In the genomic region with DNA sequence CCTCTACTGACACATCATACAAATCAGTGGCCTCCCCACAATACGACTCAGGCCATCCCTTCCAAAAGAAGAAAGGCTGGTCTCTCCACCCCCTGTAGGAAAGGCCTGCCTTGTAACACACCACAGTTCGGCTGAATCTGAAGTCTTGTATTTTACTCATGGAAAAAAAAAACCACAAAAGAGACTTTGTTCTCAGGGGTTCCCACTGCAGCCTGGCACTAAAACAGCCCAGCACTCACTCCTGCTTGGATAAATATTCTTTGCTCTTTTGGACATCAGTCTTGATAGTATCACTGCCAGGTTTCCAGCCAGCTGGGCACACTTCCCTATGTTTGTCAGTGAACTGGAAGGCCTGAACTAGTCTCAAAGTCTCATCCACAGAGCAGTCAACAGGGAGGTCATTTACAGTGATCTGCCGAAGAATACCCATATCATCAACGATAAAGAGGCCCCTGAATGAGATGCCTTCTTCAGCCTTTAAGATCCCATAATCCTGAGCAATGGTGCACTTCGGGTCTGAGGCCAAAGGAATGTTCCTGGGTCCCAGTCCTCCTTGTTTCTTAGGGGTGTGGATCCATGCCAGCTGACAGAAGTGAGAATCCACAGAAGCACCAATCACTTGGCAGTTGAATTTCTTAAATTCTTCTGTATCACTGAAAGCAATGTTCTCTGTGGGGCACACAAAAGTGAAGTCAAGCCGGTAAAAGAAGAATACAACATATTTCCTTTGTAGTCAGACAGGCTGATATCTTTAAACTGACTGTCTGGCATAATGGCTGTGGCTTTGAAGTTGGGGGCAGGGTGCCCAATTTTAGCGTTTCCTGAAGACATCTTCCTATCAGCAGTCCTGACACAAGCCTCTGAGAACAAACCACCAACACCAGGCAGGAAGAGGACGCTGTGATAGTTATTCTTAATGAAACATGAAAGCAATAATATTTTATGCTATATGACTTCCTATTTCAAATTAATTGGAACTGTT, we compare ENCODE assay signal across 14 cellular contexts.
DNase-seq lines count a peak whose midpoint lies in the region; ATAC-seq lines count a peak whose summit lies in the region.
"Had no signal": no experiment of that assay in that cellular context is flagged by ENCODE, and none has a peak within 500 bp of the region (broad histone marks: within the 10 kb centered on the region; RNA-seq: fewer than 3 reads in every experiment).

No MANE protein-coding gene starts in this region.

- H3K27ac ChIP-seq in BLaER1, result peak overlapping the region; percentile 74
- peak overlapping the region; percentile 26; the same call in 1 of the 2 replicates for H3K27ac ChIP-seq in SJCRH30
- no peak overlapping the region for H3K27ac ChIP-seq in neuronal stem cell (replicated peaks; ENCODE audit: low read length)
- H3K27ac ChIP-seq: C4-2B, WERI-Rb-1 had no signal

- H2AK5ac ChIP-seq in neuronal stem cell (ENCODE audit: low read depth, low read length), result no peak overlapping the region

- peaks cover 36% of the 10 kb centered on the region for H3K4me1 ChIP-seq in BLaER1
- H3K4me1 ChIP-seq in SJCRH30, result peaks cover 13% of the 10 kb centered on the region
- H3K4me1 ChIP-seq in neuronal stem cell (ENCODE audit: control insufficient read depth in 2 of 2, insufficient read depth in 1 of 2, low read depth in 1 of 2, low read length in 2 of 2), result peaks cover 0 to 4% of the 10 kb centered on the region in 2 donors
- H3K4me1 ChIP-seq in HAP-1, result peaks cover 8% of the 10 kb centered on the region

- peak in 1 of 2 experiments; percentile 36 for DNase-seq in SJCRH30
- peak; percentile 90 for DNase-seq in globus pallidus (ENCODE audit: low spot score)
- no peak for DNase-seq in neuronal stem cell (ENCODE audit: low spot score)
- no peak for DNase-seq in stimulated activated naive CD8-positive, alpha-beta T cell treated with anti-CD3 and anti-CD28 coated beads, Interleukin-15, Interleukin-2, amounts not matched to agents 100 U/mL and 50 U/mL, for 24 hours
- no peak for DNase-seq in NCI-H524 (lab: John Stamatoyannopoulos, UW)
- DNase-seq in H4 (ENCODE audit: low spot score), result no peak
- DNase-seq in HAP-1 (ENCODE audit: low spot score in 2 of 2), result no peak
- DNase-seq: activated effector memory CD4-positive, alpha-beta T cell treated with anti-CD3 and anti-CD28 coated beads, Interleukin-2, amount 50 U/mL, for 16 hours; effector memory CD4-positive, alpha-beta T cell; kidney; NK-92 treated with Interleukin-12 subunit alpha and Interleukin-12 subunit beta, amount 100 ng/mL, for 24 hours; WERI-Rb-1 had no signal

- no peak for ATAC-seq in stimulated activated naive CD8-positive, alpha-beta T cell treated with anti-CD3 and anti-CD28 coated beads, Interleukin-15, Interleukin-2, amounts not matched to agents 100 U/mL and 50 U/mL, for 24 hours

- H3K9ac ChIP-seq in BLaER1 (peak overlapping the region; percentile 54), neuronal stem cell (ENCODE audit: low read depth, low read length, poor library complexity) (no peak overlapping the region)

- H3K14ac ChIP-seq in neuronal stem cell (ENCODE audit: low read length), result no peak overlapping the region

- H3K36me3 ChIP-seq in BLaER1 (no peaks in the 10 kb centered on the region), SJCRH30 (no peaks in the 10 kb centered on the region), neuronal stem cell (replicated peaks in 1 of 2; ENCODE audit: control insufficient read depth in 2 of 2, insufficient read depth in 2 of 2, low read length in 2 of 2) (no peaks in the 10 kb centered on the region), HAP-1 (replicated peaks) (no peaks in the 10 kb centered on the region)
- H3K36me3 ChIP-seq: WERI-Rb-1 had no signal

- in situ Hi-C loops in HAP-1 (cut with MboI; ENCODE audit: low sequenced_read_pairs), result no loop called here

- no peak overlapping the region for H3K4me3 ChIP-seq in BLaER1
- no peak overlapping the region for H3K4me3 ChIP-seq in SJCRH30
- H3K4me3 ChIP-seq in neuronal stem cell (ENCODE audit: low read length in 2 of 2), result no peak overlapping the region
- no peak overlapping the region for H3K4me3 ChIP-seq in HAP-1

- no peak overlapping the region for H2BK120ac ChIP-seq in neuronal stem cell (ENCODE audit: low read depth, low read length)

- H3K23ac ChIP-seq in neuronal stem cell (ENCODE audit: low read depth, low read length, poor library complexity), result no peak overlapping the region

- no peak overlapping the region for H3K18ac ChIP-seq in neuronal stem cell (ENCODE audit: low read length)

- H4K20me1 ChIP-seq in BLaER1, result no peaks in the 10 kb centered on the region

- H3K4ac ChIP-seq in neuronal stem cell (ENCODE audit: low read length), result no peak overlapping the region

- no peak overlapping the region for H2BK15ac ChIP-seq in neuronal stem cell (ENCODE audit: low read length)

- peak overlapping the region; percentile 63 for H2AFZ ChIP-seq in neuronal stem cell (ENCODE audit: low read length)

- no CpG with 5 or more reads among the region's 8 CpGs for WGBS in neuronal stem cell (ENCODE audit: extremely low coverage in 2 of 2, insufficient read length in 2 of 2, insufficient replicate concordance in 1 of 2), 2 donors

- no peak overlapping the region for H2BK5ac ChIP-seq in neuronal stem cell (ENCODE audit: low read length)

- H3K79me1 ChIP-seq in neuronal stem cell (ENCODE audit: low read depth, low read length), result no peaks in the 10 kb centered on the region

- H3K9me3 ChIP-seq in BLaER1 (0 out of 2 replicates have a peak, but pooled peaks cover 3% of the 10 kb centered on the region), SJCRH30 (replicated peaks) (no peaks in the 10 kb centered on the region), neuronal stem cell (replicated peaks in 1 of 2; ENCODE audit: control insufficient read depth in 2 of 2, insufficient read depth in 1 of 2, low read depth in 1 of 2, low read length in 2 of 2) (no peaks in the 10 kb centered on the region), HAP-1 (no peaks in the 10 kb centered on the region)

- H3K27me3 ChIP-seq in BLaER1, result no peaks in the 10 kb centered on the region
- H3K27me3 ChIP-seq in SJCRH30, result no peaks in the 10 kb centered on the region
- no peaks in the 10 kb centered on the region for H3K27me3 ChIP-seq in neuronal stem cell (ENCODE audit: control insufficient read depth in 3 of 3, insufficient read depth in 3 of 3, low read depth in 1 of 3, low read length in 3 of 3)
- H3K27me3 ChIP-seq in HAP-1 (ENCODE audit: low read depth), result no peaks in the 10 kb centered on the region

- no peak overlapping the region for H4K8ac ChIP-seq in neuronal stem cell (ENCODE audit: low read depth, low read length)

- H3K4me2 ChIP-seq in BLaER1, result peak overlapping the region; percentile 71
- H3K4me2 ChIP-seq in neuronal stem cell (ENCODE audit: insufficient read depth, low read length, poor library complexity, severe bottlenecking), result no peak overlapping the region

- no peak overlapping the region for H2BK12ac ChIP-seq in neuronal stem cell (ENCODE audit: low read length)

- no peak overlapping the region for H4K91ac ChIP-seq in neuronal stem cell (ENCODE audit: low read depth, low read length, poor library complexity)
